25 cellular contexts compared by ENCODE assay signal in the genomic region with DNA sequence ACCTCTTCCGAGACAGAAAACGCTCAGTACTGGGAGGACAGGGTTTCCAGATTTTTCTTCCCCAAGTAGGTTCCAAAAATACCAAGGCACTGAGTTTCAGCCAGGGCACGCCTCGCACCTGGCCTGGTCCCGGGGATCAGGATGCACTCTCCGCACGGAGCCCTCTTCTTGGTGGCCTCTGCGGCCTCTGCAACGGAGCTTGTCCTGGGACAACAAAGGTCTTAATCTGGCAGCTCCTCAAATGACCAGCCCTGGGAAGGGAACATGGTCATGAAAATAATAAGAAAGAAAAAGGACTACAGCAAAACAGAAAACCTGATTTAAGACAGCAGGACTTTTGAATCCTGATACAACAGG. TPM values are rescaled to one million over a fixed set of nuclear protein-coding genes. Genes with fewer than 3 reads are reported as not detected.
DNase-seq lines count a peak whose midpoint lies in the region; ATAC-seq and TF ChIP-seq lines count a peak whose summit lies in the region.
"Had no signal": no experiment of that assay in that cellular context is flagged by ENCODE, and none has a peak within 500 bp of the region (broad histone marks: within the 10 kb centered on the region; RNA-seq: fewer than 3 reads in every experiment).

No MANE protein-coding gene starts in this region.

- no peak overlapping the region for H2BK120ac ChIP-seq in mesenchymal stem cell (ENCODE audit: low read depth, low read length)

- H3K27me3 Mint-ChIP-seq in GM23338 (ENCODE audit: insufficient read depth, low read depth, poor library complexity) (peaks cover 9% of the 10 kb centered on the region), progenitor cell of endocrine pancreas (no peaks in the 10 kb centered on the region)
- peaks cover 17% of the 10 kb centered on the region for H3K27me3 Mint-ChIP-seq in activated naive CD4-positive, alpha-beta T cell treated with anti-CD3 and anti-CD28 coated beads for 36 hours (ENCODE audit: low read depth)

- H3K79me1 ChIP-seq in mesenchymal stem cell (replicated peaks; ENCODE audit: low read length, poor library complexity, severe bottlenecking): no peaks in the 10 kb centered on the region

- intact Hi-C loops in activated naive CD4-positive, alpha-beta T cell treated with anti-CD3 and anti-CD28 coated beads for 36 hours (cut with micrococcal nuclease): no loop called here
- intact Hi-C loops in prostate gland (cut with DNase I): no loop called here

- no peak overlapping the region for H3K27ac Mint-ChIP-seq in GM23338
- H3K27ac Mint-ChIP-seq in progenitor cell of endocrine pancreas: peak overlapping the region; percentile 87
- no peak overlapping the region for H3K27ac Mint-ChIP-seq in activated naive CD4-positive, alpha-beta T cell treated with anti-CD3 and anti-CD28 coated beads for 36 hours
- H3K27ac Mint-ChIP-seq: CD8-positive, alpha-beta T cell had no signal

- no peak overlapping the region for H2BK5ac ChIP-seq in mesenchymal stem cell (ENCODE audit: low read depth, low read length, poor library complexity, severe bottlenecking)

- H3K27ac ChIP-seq in GM23338 (ENCODE audit: low read depth) (no peak overlapping the region), hepatocyte (peak overlapping the region; percentile 85), mesenchymal stem cell (ENCODE audit: low read length, poor library complexity, severe bottlenecking) (no peak overlapping the region), prostate gland (no peak overlapping the region)
- H3K27ac ChIP-seq: HL-60, SJCRH30 had no signal

- ATAC-seq in GM23338: peak; percentile 40; the same call in 2 of the 3 replicates
- ATAC-seq: CD8-positive, alpha-beta T cell; HCT116 had no signal

- H3K4me2 ChIP-seq in GM23338 (no peak overlapping the region), hepatocyte (peak overlapping the region; percentile 53), mesenchymal stem cell (ENCODE audit: low read length, poor library complexity, severe bottlenecking) (no peak overlapping the region)

- no peak overlapping the region for H3K23ac ChIP-seq in mesenchymal stem cell (ENCODE audit: low read length in 2 of 2)

- H3K4me3 Mint-ChIP-seq in GM23338 (no peak overlapping the region), progenitor cell of endocrine pancreas (ENCODE audit: low read depth) (no peak overlapping the region)
- H3K4me3 Mint-ChIP-seq in activated naive CD4-positive, alpha-beta T cell treated with anti-CD3 and anti-CD28 coated beads for 36 hours: no peak overlapping the region
- H3K4me3 Mint-ChIP-seq: CD8-positive, alpha-beta T cell had no signal

- CTCF ChIA-PET in activated naive CD4-positive, alpha-beta T cell treated with anti-CD3 and anti-CD28 coated beads for 36 hours (lab: Charles Lee): interaction anchor here (0.5 to 0.9 kb wide), 3 partner anchors 19 to 22 kb away, joined by 3 to 5 read pairs (median 3); no protein-coding TSS in a partner anchor

- H4K20me1 ChIP-seq in GM23338 (replicated peaks; ENCODE audit: insufficient read depth): no peaks in the 10 kb centered on the region
- H4K20me1 ChIP-seq in hepatocyte (ENCODE audit: insufficient read depth, poor library complexity, severe bottlenecking): no peaks in the 10 kb centered on the region

- H3K79me2 ChIP-seq in GM23338 (replicated peaks; ENCODE audit: insufficient read depth) (no peaks in the 10 kb centered on the region), hepatocyte (peaks cover 3% of the 10 kb centered on the region)

- no peak overlapping the region for H3K9ac ChIP-seq in mesenchymal stem cell (ENCODE audit: low read length)

- no peak for DNase-seq in GM23338 (ENCODE audit: low spot score)
- no peak for DNase-seq in hepatocyte (ENCODE audit: low spot score)
- no peak for DNase-seq in mesenchymal stem cell
- DNase-seq in progenitor cell of endocrine pancreas (ENCODE audit: low spot score, unreplicated experiment): no peak
- DNase-seq in GOT3 (lab: John Stamatoyannopoulos, UW): no peak
- DNase-seq in activated naive CD4-positive, alpha-beta T cell treated with anti-CD3 and anti-CD28 coated beads for 36 hours: no peak
- DNase-seq in prostate gland (ENCODE audit: low spot score): no peak
- no peak for DNase-seq in kidney tubule cell (ENCODE audit: low spot score)
- DNase-seq: 8988T; AML-193; C1 segment of cervical spinal cord; Calu3; CD8-positive, alpha-beta T cell; KBM-7; NCI-H1092; NCI-H1436; NCI-H1930; NCI-H2227 treated with DMSO at 0.1 percent for 48 hours; NCI-H510A; SJCRH30 had no signal

- no peak overlapping the region for H2BK15ac ChIP-seq in mesenchymal stem cell (ENCODE audit: low read depth, poor library complexity, severe bottlenecking)

- no peak overlapping the region for H2BK12ac ChIP-seq in mesenchymal stem cell (ENCODE audit: low read length in 2 of 2)

- TF ChIP-seq POLR2A in prostate gland (IDR thresholded peaks at IDR 0.05): no peak

- WGBS in hepatocyte (ENCODE audit: low lambda C conversion rate, missing lambda C conversion rate): 65% methylated on average over 9 of the region's 9 CpGs
- 71% methylated on average over 8 of the region's 9 CpGs for WGBS in mesenchymal stem cell
- 77% methylated on average over 9 of the region's 9 CpGs for WGBS in prostate gland

- no peaks in the 10 kb centered on the region for H3F3A ChIP-seq in GM23338 (replicated peaks; ENCODE audit: low read depth)

- no peaks in the 10 kb centered on the region for H3K4me1 ChIP-seq in GM23338 (ENCODE audit: insufficient read depth)
- peaks cover 31% of the 10 kb centered on the region for H3K4me1 ChIP-seq in hepatocyte (ENCODE audit: insufficient read depth)
- peaks cover 2% of the 10 kb centered on the region for H3K4me1 ChIP-seq in mesenchymal stem cell (ENCODE audit: control insufficient read depth, insufficient read depth, low read depth, low read length)
- H3K4me1 ChIP-seq in prostate gland (replicated peaks): no peaks in the 10 kb centered on the region
- H3K4me1 ChIP-seq: SJCRH30 had no signal

- H3K4me1 Mint-ChIP-seq in GM23338 (no peaks in the 10 kb centered on the region), progenitor cell of endocrine pancreas (ENCODE audit: low read depth) (peaks cover 48% of the 10 kb centered on the region)
- H3K4me1 Mint-ChIP-seq in activated naive CD4-positive, alpha-beta T cell treated with anti-CD3 and anti-CD28 coated beads for 36 hours (ENCODE audit: low read depth): no peaks in the 10 kb centered on the region

- H3K9me3 Mint-ChIP-seq in GM23338 (no peaks in the 10 kb centered on the region), progenitor cell of endocrine pancreas (ENCODE audit: low read depth) (no peaks in the 10 kb centered on the region)
- no peaks in the 10 kb centered on the region for H3K9me3 Mint-ChIP-seq in activated naive CD4-positive, alpha-beta T cell treated with anti-CD3 and anti-CD28 coated beads for 36 hours
- H3K9me3 Mint-ChIP-seq: CD8-positive, alpha-beta T cell had no signal

- H3K9me3 ChIP-seq in hepatocyte (ENCODE audit: low read depth) (no peaks in the 10 kb centered on the region), mesenchymal stem cell (ENCODE audit: control insufficient read depth, low read length) (peaks cover 3% of the 10 kb centered on the region), prostate gland (no peaks in the 10 kb centered on the region)
- H3K9me3 ChIP-seq: SJCRH30 had no signal

- H3K18ac ChIP-seq in mesenchymal stem cell (ENCODE audit: low read depth in 1 of 2, low read length in 2 of 2): no peak overlapping the region

- H4K8ac ChIP-seq in mesenchymal stem cell (ENCODE audit: low read length): peak overlapping the region; percentile 76

- H2AK5ac ChIP-seq in mesenchymal stem cell (ENCODE audit: low read length, severe bottlenecking): no peak overlapping the region

- H3K36me3 Mint-ChIP-seq in GM23338 (ENCODE audit: low read depth) (no peaks in the 10 kb centered on the region), progenitor cell of endocrine pancreas (ENCODE audit: insufficient read depth) (peaks cover 2% of the 10 kb centered on the region)
- H3K36me3 Mint-ChIP-seq in activated naive CD4-positive, alpha-beta T cell treated with anti-CD3 and anti-CD28 coated beads for 36 hours (ENCODE audit: low read depth): no peaks in the 10 kb centered on the region
- H3K36me3 Mint-ChIP-seq: CD8-positive, alpha-beta T cell had no signal

- TF ChIP-seq CTCF in GM23338 (conservative IDR thresholded peaks at IDR 0.05; ENCODE audit: low read depth in 2 of 2): no peak
- TF ChIP-seq CTCF in hepatocyte (IDR thresholded peaks at IDR 0.05; ENCODE audit: poor library complexity): no peak
- no peak for TF ChIP-seq CTCF in progenitor cell of endocrine pancreas (IDR thresholded peaks at IDR 0.05; ENCODE audit: unreplicated experiment)
- no peak for TF ChIP-seq CTCF in prostate gland (IDR thresholded peaks at IDR 0.05)

- H2AFZ ChIP-seq in GM23338: no peak overlapping the region
- H2AFZ ChIP-seq in hepatocyte: no peak overlapping the region
- no peak overlapping the region for H2AFZ ChIP-seq in mesenchymal stem cell (ENCODE audit: low read depth, low read length)

- H3K9me2 ChIP-seq in GM23338 (ENCODE audit: insufficient read depth) (no peaks in the 10 kb centered on the region), hepatocyte (replicated peaks; ENCODE audit: insufficient read depth) (no peaks in the 10 kb centered on the region)

- H3K4me3 ChIP-seq in GM23338 (no peak overlapping the region), hepatocyte (no peak overlapping the region), mesenchymal stem cell (ENCODE audit: insufficient read depth in 1 of 2, low read depth in 1 of 2, low read length in 2 of 2) (no peak overlapping the region), prostate gland (no peak overlapping the region)
- H3K4me3 ChIP-seq: SJCRH30 had no signal

- no peak overlapping the region for H3K14ac ChIP-seq in mesenchymal stem cell (ENCODE audit: low read length in 2 of 2)

- H4K91ac ChIP-seq in mesenchymal stem cell (ENCODE audit: low read length): no peak overlapping the region

- H3K36me3 ChIP-seq in GM23338 (ENCODE audit: insufficient read depth): no peaks in the 10 kb centered on the region
- no peaks in the 10 kb centered on the region for H3K36me3 ChIP-seq in hepatocyte (replicated peaks; ENCODE audit: insufficient read depth, low read depth)
- H3K36me3 ChIP-seq in mesenchymal stem cell (ENCODE audit: control insufficient read depth in 1 of 2, insufficient read depth in 2 of 2, low read depth in 1 of 2, low read length in 2 of 2): no peaks in the 10 kb centered on the region
- H3K36me3 ChIP-seq in prostate gland: no peaks in the 10 kb centered on the region
- H3K36me3 ChIP-seq: SJCRH30 had no signal

- H3K27me3 ChIP-seq in GM23338 (ENCODE audit: insufficient read depth) (no peaks in the 10 kb centered on the region), hepatocyte (no peaks in the 10 kb centered on the region), mesenchymal stem cell (ENCODE audit: control insufficient read depth in 1 of 2, insufficient read depth in 1 of 2, low read length in 2 of 2) (peaks cover 45 to 86% of the 10 kb centered on the region in 2 experiments), prostate gland (replicated peaks; ENCODE audit: insufficient read depth) (no peaks in the 10 kb centered on the region)

- H3K4ac ChIP-seq in mesenchymal stem cell (ENCODE audit: low read depth in 1 of 2, low read length in 2 of 2): no peak overlapping the region

RNA-seq across cellular contexts. Expression of gene KRTAP5-6, which starts 22.1 kb away (rescaled TPM):
- not detected in 2 replicates for total RNA-seq in GM23338 (2014; rRNA removed; shearing (Covaris generic))
- polyA plus RNA-seq in GM23338 (2016; fragmentation: Nextera tagmentation; extraction: Ambion mirVana) (not detected in 2 replicates), hepatocyte (not detected in 2 replicates)
- total RNA-seq in hepatocyte (not detected in 2 replicates), progenitor cell of endocrine pancreas (not detected in 2 replicates), prostate gland (not detected)
- not detected for polyA plus RNA-seq in mesenchymal stem cell (2013, experiment 1 of 2)
- not detected for polyA plus RNA-seq in mesenchymal stem cell (2013, experiment 2 of 2)
- not detected for total RNA-seq in activated naive CD4-positive, alpha-beta T cell treated with anti-CD3 and anti-CD28 coated beads for 36 hours
- total RNA-seq: Calu3; CD8-positive, alpha-beta T cell; Daoy; HT-29; SJCRH30 had no signal
- polyA plus RNA-seq: AG04450 had no signal

RNA-seq across cellular contexts. Expression of gene KRTAP5-5, which starts 45.3 kb away (rescaled TPM):
- not detected in 2 replicates for total RNA-seq in GM23338 (2014; rRNA removed; shearing (Covaris generic))
- not detected in 2 replicates for polyA plus RNA-seq in GM23338 (2016; fragmentation: Nextera tagmentation; extraction: Ambion mirVana)
- total RNA-seq in hepatocyte: not detected in 2 replicates
- polyA plus RNA-seq in hepatocyte: 0.39 and 0.54 TPM in 2 replicates
- not detected for polyA plus RNA-seq in mesenchymal stem cell (2013, experiment 1 of 2)
- polyA plus RNA-seq in mesenchymal stem cell (2013, experiment 2 of 2): not detected
- total RNA-seq in progenitor cell of endocrine pancreas: not detected in 2 replicates
- total RNA-seq in activated naive CD4-positive, alpha-beta T cell treated with anti-CD3 and anti-CD28 coated beads for 36 hours: not detected
- total RNA-seq in prostate gland: not detected
- total RNA-seq: Calu3; CD8-positive, alpha-beta T cell; Daoy; HT-29; SJCRH30 had no signal
- polyA plus RNA-seq: AG04450 had no signal

RNA-seq across cellular contexts. Expression of gene KRTAP5-4, which starts 52.9 kb away (rescaled TPM):
- total RNA-seq in GM23338 (2014; rRNA removed; shearing (Covaris generic)): not detected in 2 replicates
- polyA plus RNA-seq in GM23338 (2016; fragmentation: Nextera tagmentation; extraction: Ambion mirVana): not detected in 2 replicates
- not detected in 2 replicates for total RNA-seq in hepatocyte
- polyA plus RNA-seq in hepatocyte: not detected in 2 replicates
- not detected for polyA plus RNA-seq in mesenchymal stem cell (2013, experiment 1 of 2)
- not detected for polyA plus RNA-seq in mesenchymal stem cell (2013, experiment 2 of 2)
- total RNA-seq in progenitor cell of endocrine pancreas: not detected in 2 replicates
- not detected for total RNA-seq in activated naive CD4-positive, alpha-beta T cell treated with anti-CD3 and anti-CD28 coated beads for 36 hours
- not detected for total RNA-seq in prostate gland
- total RNA-seq: Calu3; CD8-positive, alpha-beta T cell; Daoy; HT-29; SJCRH30 had no signal
- polyA plus RNA-seq: AG04450 had no signal
